29 cellular contexts compared by ENCODE assay signal in the genomic region with DNA sequence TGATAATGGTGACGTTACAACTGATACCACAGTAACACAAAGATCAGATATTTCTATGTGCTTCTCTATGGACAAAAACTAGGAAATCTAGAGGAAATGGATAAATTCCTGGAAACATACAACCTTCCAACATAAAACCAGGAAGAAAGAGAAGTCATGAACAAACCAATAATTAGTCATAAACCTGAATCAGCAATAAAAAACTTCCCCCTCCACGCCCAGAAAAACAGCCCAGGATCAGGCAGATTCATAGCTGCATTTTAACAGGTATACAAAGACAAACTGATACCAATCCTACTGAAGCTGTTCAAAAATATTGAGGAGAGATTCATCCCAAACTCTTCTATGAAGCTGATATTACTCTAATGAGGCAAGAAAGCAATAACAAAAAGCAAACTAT.
"Had no signal": no experiment of that assay in that cellular context is flagged by ENCODE, and none has a peak within 500 bp of the region (broad histone marks: within the 10 kb centered on the region; RNA-seq: fewer than 3 reads in every experiment).

No MANE protein-coding gene starts in this region.

- H3K4me3 ChIP-seq: left ventricle myocardium inferior, lung, pancreas, prostate gland, sigmoid colon, spleen, suprapubic skin, thoracic aorta, tibial artery, upper lobe of right lung had no signal

- ATAC-seq: naive thymus-derived CD8-positive, alpha-beta T cell; pancreas; right cardiac atrium; stimulated activated effector memory CD8-positive, alpha-beta T cell treated with anti-CD3 and anti-CD28 coated beads, Interleukin-12 subunit alpha, Interleukin-12 subunit beta, amount 100 ng/mL, for 72 hours; upper lobe of right lung had no signal

- H3K9me3 ChIP-seq: pancreas, prostate gland, suprapubic skin, thoracic aorta, tibial artery, upper lobe of right lung had no signal

- H3K36me3 ChIP-seq: left ventricle myocardium inferior, pancreas, prostate gland, sigmoid colon, spleen, suprapubic skin, thoracic aorta, tibial artery, upper lobe of right lung had no signal

- H3K27me3 Mint-ChIP-seq: naive thymus-derived CD8-positive, alpha-beta T cell; stimulated activated naive CD8-positive, alpha-beta T cell treated with anti-CD3 and anti-CD28 coated beads, Interleukin-15, Interleukin-2, amounts not matched to agents 100 ng/mL and 50 ng/mL, for 24 hours had no signal

- H3K27ac ChIP-seq: left ventricle myocardium inferior, pancreas, prostate gland, sigmoid colon, spleen, suprapubic skin, thoracic aorta, tibial artery, upper lobe of right lung had no signal

- H3K4me1 Mint-ChIP-seq: immature natural killer cell; naive thymus-derived CD8-positive, alpha-beta T cell; nephron; neural crest cell; stimulated activated effector memory CD8-positive, alpha-beta T cell treated with anti-CD3 and anti-CD28 coated beads, Interleukin-12 subunit alpha, Interleukin-12 subunit beta, amount 100 ng/mL, for 72 hours had no signal

- H3K4me1 ChIP-seq: left ventricle myocardium inferior, pancreas, prostate gland, sigmoid colon, spleen, suprapubic skin, tibial artery, upper lobe of right lung had no signal

- H3K27ac Mint-ChIP-seq: immature natural killer cell; naive thymus-derived CD8-positive, alpha-beta T cell; nephron; stimulated activated effector memory CD8-positive, alpha-beta T cell treated with anti-CD3 and anti-CD28 coated beads, Interleukin-12 subunit alpha, Interleukin-12 subunit beta, amount 100 ng/mL, for 72 hours; stimulated activated naive CD8-positive, alpha-beta T cell treated with anti-CD3 and anti-CD28 coated beads, Interleukin-15, Interleukin-2, amounts not matched to agents 100 ng/mL and 50 ng/mL, for 24 hours had no signal

- H3K4me3 Mint-ChIP-seq: immature natural killer cell; naive thymus-derived CD8-positive, alpha-beta T cell; nephron; neural crest cell; stimulated activated effector memory CD8-positive, alpha-beta T cell treated with anti-CD3 and anti-CD28 coated beads, Interleukin-12 subunit alpha, Interleukin-12 subunit beta, amount 100 ng/mL, for 72 hours; stimulated activated naive CD8-positive, alpha-beta T cell treated with anti-CD3 and anti-CD28 coated beads, Interleukin-15, Interleukin-2, amounts not matched to agents 100 ng/mL and 50 ng/mL, for 24 hours had no signal

- H3K36me3 Mint-ChIP-seq: naive thymus-derived CD8-positive, alpha-beta T cell; stimulated activated effector memory CD8-positive, alpha-beta T cell treated with anti-CD3 and anti-CD28 coated beads, Interleukin-12 subunit alpha, Interleukin-12 subunit beta, amount 100 ng/mL, for 72 hours had no signal

- H3K27me3 ChIP-seq: pancreas, sigmoid colon, spleen, suprapubic skin, tibial artery, upper lobe of right lung had no signal

- FAIRE-seq: islet of Langerhans, kidney, pancreas, small intestine, urothelium cell line had no signal

- DNase-seq: hypothalamus; immature natural killer cell; kidney; left ventricle myocardium inferior; mesendoderm; naive thymus-derived CD8-positive, alpha-beta T cell; nucleus accumbens; pancreas; posterior cingulate gyrus; retina; right cardiac atrium; sigmoid colon; small intestine; spleen; stimulated activated CD4-positive, alpha-beta T cell treated with anti-CD3 and anti-CD28 coated beads, Interleukin-4, amount 100 ng/mL, for 24 hours; stimulated activated naive CD4-positive, alpha-beta T cell; tibial artery; trophoblast cell; upper lobe of right lung had no signal
